Comparison of ENCODE assay signal across 16 cellular contexts in genomic region chr11:67411785-67412152, GRCh38. TPM values are rescaled to one million over a fixed set of nuclear protein-coding genes. Genes with fewer than 3 reads are reported as not detected.
DNase-seq lines count a peak whose midpoint lies in the region; ATAC-seq and TF ChIP-seq lines count a peak whose summit lies in the region.
"Had no signal": no experiment of that assay in that cellular context is flagged by ENCODE, and none has a peak within 500 bp of the region (broad histone marks: within the 10 kb centered on the region; RNA-seq: fewer than 3 reads in every experiment).

No MANE protein-coding gene starts in this region.

- no peak overlapping the region for H3K4me3 ChIP-seq in OCI-LY3 (ENCODE audit: low read length)
- H3K4me3 ChIP-seq in right atrium auricular region: no peak overlapping the region
- H3K4me3 ChIP-seq: esophagus squamous epithelium had no signal

- peaks cover 53% of the 10 kb centered on the region for H3K4me1 Mint-ChIP-seq in T-helper 2 cell treated with Interferon-gamma antibody and Interleukin-4, amounts not matched to agents 5 μg/mL and 100 μg/mL, for 36 hours (ENCODE audit: low read depth)
- H3K4me1 Mint-ChIP-seq in central memory CD8-positive, alpha-beta T cell: peaks cover 78% of the 10 kb centered on the region
- H3K4me1 Mint-ChIP-seq in stimulated activated effector memory CD8-positive, alpha-beta T cell treated with anti-CD3 and anti-CD28 coated beads, Interleukin-12 subunit alpha, Interleukin-12 subunit beta, amount 100 ng/mL, for 72 hours: peaks cover 81% of the 10 kb centered on the region

- H3K9me3 Mint-ChIP-seq in T-helper 2 cell treated with Interferon-gamma antibody and Interleukin-4, amounts not matched to agents 5 μg/mL and 100 μg/mL, for 36 hours: no peaks in the 10 kb centered on the region
- H3K9me3 Mint-ChIP-seq in central memory CD8-positive, alpha-beta T cell: no peaks in the 10 kb centered on the region
- H3K9me3 Mint-ChIP-seq in stimulated activated effector memory CD8-positive, alpha-beta T cell treated with anti-CD3 and anti-CD28 coated beads, Interleukin-12 subunit alpha, Interleukin-12 subunit beta, amount 100 ng/mL, for 72 hours: no peaks in the 10 kb centered on the region
- H3K9me3 Mint-ChIP-seq: dendritic cell treated with granulocyte-macrophage colony-stimulating factor and Interleukin-4, amounts not matched to agents 40 ng/mL and 50 ng/mL, for 4 days had no signal

- TF ChIP-seq CTCF in OCI-LY3 (IDR thresholded peaks at IDR 0.05; ENCODE audit: low read depth, low read length) (no peak), right atrium auricular region (IDR thresholded peaks at IDR 0.05) (no peak)

- H2AFZ ChIP-seq in OCI-LY3 (ENCODE audit: low read depth, low read length): no peak overlapping the region
- H2AFZ ChIP-seq: parathyroid adenoma had no signal

- no peaks in the 10 kb centered on the region for H4K20me1 ChIP-seq in OCI-LY3 (ENCODE audit: insufficient read depth, low read length)

- H3K4me3 Mint-ChIP-seq in T-helper 2 cell treated with Interferon-gamma antibody and Interleukin-4, amounts not matched to agents 5 μg/mL and 100 μg/mL, for 36 hours: no peak overlapping the region
- peak overlapping the region; percentile 87 for H3K4me3 Mint-ChIP-seq in central memory CD8-positive, alpha-beta T cell
- H3K4me3 Mint-ChIP-seq in stimulated activated effector memory CD8-positive, alpha-beta T cell treated with anti-CD3 and anti-CD28 coated beads, Interleukin-12 subunit alpha, Interleukin-12 subunit beta, amount 100 ng/mL, for 72 hours: no peak overlapping the region
- H3K4me3 Mint-ChIP-seq: dendritic cell treated with granulocyte-macrophage colony-stimulating factor and Interleukin-4, amounts not matched to agents 40 ng/mL and 50 ng/mL, for 4 days had no signal

- H3K4me1 ChIP-seq in OCI-LY3 (ENCODE audit: low read length) (peaks cover 33% of the 10 kb centered on the region), right atrium auricular region (peaks cover 0 to 45% of the 10 kb centered on the region in 2 donors)
- H3K4me1 ChIP-seq: parathyroid adenoma had no signal

- ATAC-seq in central memory CD8-positive, alpha-beta T cell (replicated peaks; ENCODE audit: extremely low read depth, poor library complexity, severe bottlenecking): no peak
- ATAC-seq in stimulated activated effector memory CD8-positive, alpha-beta T cell treated with anti-CD3 and anti-CD28 coated beads, Interleukin-12 subunit alpha, Interleukin-12 subunit beta, amount 100 ng/mL, for 72 hours: no peak

- H3K27me3 ChIP-seq in OCI-LY3 (ENCODE audit: low read depth, low read length): peaks cover 26% of the 10 kb centered on the region
- H3K27me3 ChIP-seq in right atrium auricular region: no peaks in the 10 kb centered on the region

- no peaks in the 10 kb centered on the region for H3K9me3 ChIP-seq in OCI-LY3 (ENCODE audit: insufficient read depth, low read length)
- no peaks in the 10 kb centered on the region for H3K9me3 ChIP-seq in right atrium auricular region
- H3K9me3 ChIP-seq: esophagus squamous epithelium had no signal

- H3K36me3 ChIP-seq in OCI-LY3 (replicated peaks; ENCODE audit: low read depth, low read length) (no peaks in the 10 kb centered on the region), right atrium auricular region (no peaks in the 10 kb centered on the region)
- H3K36me3 ChIP-seq: esophagus squamous epithelium had no signal

- H3K79me2 ChIP-seq in OCI-LY3 (ENCODE audit: low read length): no peaks in the 10 kb centered on the region
- H3K79me2 ChIP-seq: parathyroid adenoma had no signal

- peak overlapping the region; percentile 26 for H3K27ac Mint-ChIP-seq in T-helper 2 cell treated with Interferon-gamma antibody and Interleukin-4, amounts not matched to agents 5 μg/mL and 100 μg/mL, for 36 hours
- H3K27ac Mint-ChIP-seq in central memory CD8-positive, alpha-beta T cell (ENCODE audit: low read depth): no peak overlapping the region
- peak overlapping the region; percentile 85 for H3K27ac Mint-ChIP-seq in stimulated activated effector memory CD8-positive, alpha-beta T cell treated with anti-CD3 and anti-CD28 coated beads, Interleukin-12 subunit alpha, Interleukin-12 subunit beta, amount 100 ng/mL, for 72 hours
- H3K27ac Mint-ChIP-seq: dendritic cell treated with granulocyte-macrophage colony-stimulating factor and Interleukin-4, amounts not matched to agents 40 ng/mL and 50 ng/mL, for 4 days had no signal

- H3K36me3 Mint-ChIP-seq in T-helper 2 cell treated with Interferon-gamma antibody and Interleukin-4, amounts not matched to agents 5 μg/mL and 100 μg/mL, for 36 hours (ENCODE audit: low read depth): peaks cover 37% of the 10 kb centered on the region
- H3K36me3 Mint-ChIP-seq in central memory CD8-positive, alpha-beta T cell (ENCODE audit: insufficient read depth): peaks cover 26% of the 10 kb centered on the region
- H3K36me3 Mint-ChIP-seq in stimulated activated effector memory CD8-positive, alpha-beta T cell treated with anti-CD3 and anti-CD28 coated beads, Interleukin-12 subunit alpha, Interleukin-12 subunit beta, amount 100 ng/mL, for 72 hours: peaks cover 69% of the 10 kb centered on the region

- DNase-seq in T-helper 2 cell treated with Interferon-gamma antibody and Interleukin-4, amounts not matched to agents 5 μg/mL and 100 μg/mL, for 36 hours (ENCODE audit: low spot score): no peak
- DNase-seq in T-helper 2 cell (no peak), NCI-H1694 (lab: John Stamatoyannopoulos, UW) (no peak), NCI-H446 (lab: John Stamatoyannopoulos, UW) (no peak), right atrium auricular region (ENCODE audit: low spot score) (no peak)
- DNase-seq in central memory CD8-positive, alpha-beta T cell (ENCODE audit: low spot score in 2 of 2): no peak
- DNase-seq in stimulated activated effector memory CD8-positive, alpha-beta T cell treated with anti-CD3 and anti-CD28 coated beads, Interleukin-12 subunit alpha, Interleukin-12 subunit beta, amount 100 ng/mL, for 72 hours (ENCODE audit: low spot score in 2 of 2): no peak
- DNase-seq: esophagus squamous epithelium, NCI-H187, NCI-H524, SW 1271 had no signal

- peak overlapping the region; percentile 13; the same call in 1 of the 2 replicates for H3K4me2 ChIP-seq in OCI-LY3 (ENCODE audit: low read length)

- H3K9ac ChIP-seq in OCI-LY3 (ENCODE audit: low read length): no peak overlapping the region
- H3K9ac ChIP-seq: parathyroid adenoma had no signal

- H3K27ac ChIP-seq in OCI-LY3 (ENCODE audit: low read length) (no peak overlapping the region), right atrium auricular region (no peak overlapping the region)
- H3K27ac ChIP-seq: 22Rv1, esophagus squamous epithelium, HL-60, parathyroid adenoma had no signal

- peaks cover 13% of the 10 kb centered on the region for H3K27me3 Mint-ChIP-seq in T-helper 2 cell treated with Interferon-gamma antibody and Interleukin-4, amounts not matched to agents 5 μg/mL and 100 μg/mL, for 36 hours (ENCODE audit: low read depth)
- no peaks in the 10 kb centered on the region for H3K27me3 Mint-ChIP-seq in central memory CD8-positive, alpha-beta T cell

RNA-seq across cellular contexts. Expression of gene CARNS1, which starts 3.7 kb away (rescaled TPM):
- total RNA-seq in right atrium auricular region: 1 to 10 TPM; 9.7 to 9.9 TPM

RNA-seq across cellular contexts. Expression of gene TBC1D10C, which starts 7.9 kb away (rescaled TPM):
- 1 to 10 TPM in 1 of 2 donors, under 1 TPM in 1; 0.33 to 1.4 TPM for total RNA-seq in right atrium auricular region

RNA-seq across cellular contexts. Expression of gene PPP1CA, which starts 10.1 kb away (rescaled TPM):
- 100 to 1,000 TPM in 1 of 2 donors, 10 to 100 TPM in 1; 97.8 to 112 TPM for total RNA-seq in right atrium auricular region

RNA-seq across cellular contexts. Expression of gene RPS6KB2, which starts 16.5 kb away (rescaled TPM):
- 10 to 100 TPM; 35.5 to 44.6 TPM for total RNA-seq in right atrium auricular region

RNA-seq across cellular contexts. Expression of gene RAD9A, which starts 20.0 kb away (rescaled TPM):
- 1 to 10 TPM; 6.2 to 6.5 TPM for total RNA-seq in right atrium auricular region
